Comparison of ENCODE assay signal across 8 cellular contexts in the genomic region with DNA sequence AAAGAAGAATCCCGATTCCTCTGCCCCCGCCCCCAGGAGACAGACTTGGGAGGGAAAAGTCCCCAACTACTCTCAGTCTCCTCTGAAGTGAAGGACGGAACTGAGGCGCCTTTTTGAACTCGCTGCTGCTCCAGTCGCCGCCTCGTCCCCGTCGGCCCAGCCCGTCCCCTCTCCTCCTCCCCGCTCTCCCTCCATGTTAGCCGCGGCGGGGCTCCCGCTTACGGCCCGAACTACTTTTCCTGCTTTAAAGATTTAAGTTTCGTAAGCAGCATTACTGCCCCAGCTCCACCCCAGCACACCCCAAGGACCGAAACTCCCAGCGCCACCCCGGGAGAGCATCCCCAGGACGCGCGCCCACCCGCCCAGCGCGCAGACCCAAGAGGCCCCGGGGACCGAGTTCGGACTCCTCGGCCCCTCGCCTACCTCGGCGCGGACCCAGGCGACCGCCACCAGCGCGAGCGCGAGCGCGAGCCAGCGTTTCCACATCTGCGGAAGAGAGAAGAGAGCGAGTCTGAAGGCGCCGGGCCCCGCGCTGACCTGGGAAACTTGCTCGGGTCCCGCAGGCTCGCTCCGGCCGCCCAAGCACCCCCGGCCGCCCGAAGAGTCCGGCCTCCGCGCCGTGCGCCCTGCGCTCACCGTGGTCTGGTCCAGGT. TPM values are rescaled to one million over a fixed set of nuclear protein-coding genes. Genes with fewer than 3 reads are reported as not detected.
DNase-seq lines count a peak whose midpoint lies in the region; ATAC-seq and TF ChIP-seq lines count a peak whose summit lies in the region.

No MANE protein-coding gene starts in this region.

- no peak overlapping the region for H3K27ac Mint-ChIP-seq in activated T-helper 17 cell treated with anti-CD3 and anti-CD28 coated beads, Interleukin-2, amount 50 U/mL, for 72 hours

- H3K36me3 Mint-ChIP-seq in activated T-helper 17 cell treated with anti-CD3 and anti-CD28 coated beads, Interleukin-2, amount 50 U/mL, for 72 hours (ENCODE audit: low read depth): peaks cover 6% of the 10 kb centered on the region

- intact Hi-C loops in posterior vena cava (cut with DNase I): loop anchor here in 1 of 2 donors (5.0 kb wide), 1 partner anchor 47 kb away; no protein-coding TSS in a partner anchor

- no peaks in the 10 kb centered on the region for H3K27me3 ChIP-seq in cardiac muscle cell

- H3K4me1 ChIP-seq in cardiac muscle cell (ENCODE audit: low read depth): peaks cover 21% of the 10 kb centered on the region

- ATAC-seq in activated T-helper 17 cell treated with anti-CD3 and anti-CD28 coated beads, Interleukin-2, amount 50 U/mL, for 72 hours (replicated peaks): peak; percentile 24
- ATAC-seq in GM21423 (IDR thresholded peaks at IDR 0.05; ENCODE audit: unreplicated experiment): no peak

- H3K4me3 ChIP-seq in cardiac muscle cell: peak overlapping the region; percentile 98

- peak overlapping the region; percentile 87 for H3K27ac ChIP-seq in cardiac muscle cell

- H3K4me3 Mint-ChIP-seq in activated T-helper 17 cell treated with anti-CD3 and anti-CD28 coated beads, Interleukin-2, amount 50 U/mL, for 72 hours: peak overlapping the region; percentile 67

- no peaks in the 10 kb centered on the region for H3K9me3 ChIP-seq in cardiac muscle cell (ENCODE audit: low read depth)

- peaks cover 6% of the 10 kb centered on the region for H3K4me1 Mint-ChIP-seq in activated T-helper 17 cell treated with anti-CD3 and anti-CD28 coated beads, Interleukin-2, amount 50 U/mL, for 72 hours

- peak; percentile 52 for DNase-seq in GM03348 (ENCODE audit: low spot score)
- DNase-seq in HuH-7.5 (ENCODE audit: low spot score): peak; percentile 54
- peak; percentile 55 to 63 for DNase-seq in cardiac muscle cell (ENCODE audit: low read depth in 1 of 2, low spot score in 1 of 2)
- DNase-seq in posterior vena cava (ENCODE audit: low spot score): peak; percentile 90
- no peak for DNase-seq in OCI-M1 (lab: John Stamatoyannopoulos, UW)
- no peak for DNase-seq in NK-92 treated with Interleukin-12 subunit alpha and Interleukin-12 subunit beta, amount 100 ng/mL, for 24 hours (lab: John Stamatoyannopoulos, UW)

- peaks cover 40% of the 10 kb centered on the region for H3K27me3 Mint-ChIP-seq in activated T-helper 17 cell treated with anti-CD3 and anti-CD28 coated beads, Interleukin-2, amount 50 U/mL, for 72 hours

- no peak for TF ChIP-seq CTCF in cardiac muscle cell (IDR thresholded peaks at IDR 0.05; ENCODE audit: low read depth, low read length)

- no peaks in the 10 kb centered on the region for H3K9me3 Mint-ChIP-seq in activated T-helper 17 cell treated with anti-CD3 and anti-CD28 coated beads, Interleukin-2, amount 50 U/mL, for 72 hours

- no peaks in the 10 kb centered on the region for H3K36me3 ChIP-seq in cardiac muscle cell

RNA-seq across cellular contexts. Expression of a gene that starts 0.4 kb away (rescaled TPM):
- total RNA-seq in activated T-helper 17 cell treated with anti-CD3 and anti-CD28 coated beads, Interleukin-2, amount 50 U/mL, for 72 hours: 1 to 10 TPM; 1.4 to 2.6 TPM
- 241 and 353 TPM in 2 replicates for total RNA-seq in cardiac muscle cell
- polyA plus RNA-seq in cardiac muscle cell: 142 and 253 TPM in 2 replicates
- total RNA-seq in posterior vena cava: 1,000 to 10,000 TPM in 1 of 2 donors, 100 to 1,000 TPM in 1; 548 to 1,310 TPM

Comparison
In these comparisons a context has a peak if more than half of its experiments do, and no peak if none do; other contexts are left out.
1. DNase-seq: peak in GM03348 (single experiment), HuH-7.5 (single experiment), cardiac muscle cell (2 of 2) and posterior vena cava (single experiment); none in OCI-M1 (single experiment) and NK-92 treated with Interleukin-12 subunit alpha and Interleukin-12 subunit beta, amount 100 ng/mL, for 24 hours (single experiment).
2. RNA of a gene that starts 0.4 kb away (total RNA-seq): 548 to 1,310 TPM in posterior vena cava and 241 to 353 TPM in cardiac muscle cell; 1.4 to 2.6 TPM in activated T-helper 17 cell treated with anti-CD3 and anti-CD28 coated beads, Interleukin-2, amount 50 U/mL, for 72 hours; every median in the first group is over 10 times any median in the second.